ENCODE assay signal across 8 cellular contexts in genomic region chr1:198788561-198789064, GRCh38.
DNase-seq lines count a peak whose midpoint lies in the region; ATAC-seq and TF ChIP-seq lines count a peak whose summit lies in the region.

No MANE protein-coding gene starts in this region.

- peak; percentile 37 for TF ChIP-seq CTCF in fibroblast of pulmonary artery (IDR thresholded peaks at IDR 0.05; ENCODE audit: low read length, missing control alignments)

- POLR2A ChIA-PET in activated CD4-positive, alpha-beta memory T cell treated with anti-CD3 and anti-CD28 coated beads for 36 hours (lab: Charles Lee): no interaction called here
- POLR2A ChIA-PET in activated CD4-positive, alpha-beta memory T cell treated with anti-CD3 and anti-CD28 coated beads, Interleukin-2, amount 10 ng/mL, durations not matched to agents 7 days and 5 days (lab: Charles Lee): no interaction called here

- intact Hi-C loops in activated CD4-positive, alpha-beta memory T cell treated with anti-CD3 and anti-CD28 coated beads for 36 hours (cut with micrococcal nuclease): no loop called here
- intact Hi-C loops in posterior vena cava (cut with DNase I): no loop called here

- peak; percentile 20 for DNase-seq in activated CD4-positive, alpha-beta memory T cell treated with anti-CD3 and anti-CD28 coated beads for 36 hours
- DNase-seq in activated CD4-positive, alpha-beta memory T cell treated with anti-CD3 and anti-CD28 coated beads, Interleukin-2, amount 10 ng/mL, durations not matched to agents 7 days and 5 days: no peak
- DNase-seq in NCI-H460 (ENCODE audit: extremely low read depth, low read depth) (peak; percentile 8), fibroblast of pulmonary artery (ENCODE audit: low read depth) (peak; percentile 68), posterior vena cava (ENCODE audit: low spot score) (no peak)
- peak; percentile 37 for DNase-seq in stimulated activated CD8-positive, alpha-beta memory T cell treated with anti-CD3 and anti-CD28 coated beads, Interleukin-4, amount 100 ng/mL, for 48 hours
- no peak for DNase-seq in effector CD4-positive, alpha-beta T cell

- no peaks in the 10 kb centered on the region for H3K4me1 Mint-ChIP-seq in activated CD4-positive, alpha-beta memory T cell treated with anti-CD3 and anti-CD28 coated beads for 36 hours (ENCODE audit: low read depth)
- no peaks in the 10 kb centered on the region for H3K4me1 Mint-ChIP-seq in activated CD4-positive, alpha-beta memory T cell treated with anti-CD3 and anti-CD28 coated beads, Interleukin-2, amount 10 ng/mL, durations not matched to agents 7 days and 5 days

- H3K9me3 Mint-ChIP-seq in activated CD4-positive, alpha-beta memory T cell treated with anti-CD3 and anti-CD28 coated beads for 36 hours: no peaks in the 10 kb centered on the region
- H3K9me3 Mint-ChIP-seq in activated CD4-positive, alpha-beta memory T cell treated with anti-CD3 and anti-CD28 coated beads, Interleukin-2, amount 10 ng/mL, durations not matched to agents 7 days and 5 days: peaks cover 5% of the 10 kb centered on the region

- no peaks in the 10 kb centered on the region for H3K36me3 Mint-ChIP-seq in activated CD4-positive, alpha-beta memory T cell treated with anti-CD3 and anti-CD28 coated beads for 36 hours
- no peaks in the 10 kb centered on the region for H3K36me3 Mint-ChIP-seq in activated CD4-positive, alpha-beta memory T cell treated with anti-CD3 and anti-CD28 coated beads, Interleukin-2, amount 10 ng/mL, durations not matched to agents 7 days and 5 days (ENCODE audit: low read depth)

- H3K4me3 ChIP-seq in fibroblast of pulmonary artery (replicated peaks; ENCODE audit: low read depth, low read length): no peak overlapping the region

- peak; percentile 85 for ATAC-seq in HG02610 (IDR thresholded peaks at IDR 0.05; ENCODE audit: unreplicated experiment)

- H3K27ac Mint-ChIP-seq in activated CD4-positive, alpha-beta memory T cell treated with anti-CD3 and anti-CD28 coated beads for 36 hours: no peak overlapping the region
- no peak overlapping the region for H3K27ac Mint-ChIP-seq in activated CD4-positive, alpha-beta memory T cell treated with anti-CD3 and anti-CD28 coated beads, Interleukin-2, amount 10 ng/mL, durations not matched to agents 7 days and 5 days

- H3K4me3 Mint-ChIP-seq in activated CD4-positive, alpha-beta memory T cell treated with anti-CD3 and anti-CD28 coated beads for 36 hours: no peak overlapping the region
- no peak overlapping the region for H3K4me3 Mint-ChIP-seq in activated CD4-positive, alpha-beta memory T cell treated with anti-CD3 and anti-CD28 coated beads, Interleukin-2, amount 10 ng/mL, durations not matched to agents 7 days and 5 days

- H3K27me3 Mint-ChIP-seq in activated CD4-positive, alpha-beta memory T cell treated with anti-CD3 and anti-CD28 coated beads for 36 hours: no peaks in the 10 kb centered on the region
- no peaks in the 10 kb centered on the region for H3K27me3 Mint-ChIP-seq in activated CD4-positive, alpha-beta memory T cell treated with anti-CD3 and anti-CD28 coated beads, Interleukin-2, amount 10 ng/mL, durations not matched to agents 7 days and 5 days

- CTCF ChIA-PET in activated CD4-positive, alpha-beta memory T cell treated with anti-CD3 and anti-CD28 coated beads for 36 hours (lab: Charles Lee): interaction anchor here (0.9 to 1.1 kb wide), 2 partner anchors 16 to 454 kb away, joined by 3 read pairs; no protein-coding TSS in a partner anchor
- CTCF ChIA-PET in activated CD4-positive, alpha-beta memory T cell treated with anti-CD3 and anti-CD28 coated beads, Interleukin-2, amount 10 ng/mL, durations not matched to agents 7 days and 5 days (lab: Charles Lee): interaction anchor here (1.5 kb wide), 1 partner anchor 12 kb away, joined by 4 read pairs; no protein-coding TSS in a partner anchor

Comparison
In these comparisons a context has a peak if more than half of its experiments do, and no peak if none do; other contexts are left out.
1. DNase-seq: peak in activated CD4-positive, alpha-beta memory T cell treated with anti-CD3 and anti-CD28 coated beads for 36 hours (single experiment), NCI-H460 (single experiment), fibroblast of pulmonary artery (single experiment) and stimulated activated CD8-positive, alpha-beta memory T cell treated with anti-CD3 and anti-CD28 coated beads, Interleukin-4, amount 100 ng/mL, for 48 hours (single experiment); none in activated CD4-positive, alpha-beta memory T cell treated with anti-CD3 and anti-CD28 coated beads, Interleukin-2, amount 10 ng/mL, durations not matched to agents 7 days and 5 days (single experiment), effector CD4-positive, alpha-beta T cell (single experiment) and posterior vena cava (single experiment).